Comparison of ENCODE assay signal across 15 cellular contexts in genomic region chr3:15903164-15903563, GRCh38.
DNase-seq lines count a peak whose midpoint lies in the region; ATAC-seq and TF ChIP-seq lines count a peak whose summit lies in the region.
"Had no signal": no experiment of that assay in that cellular context is flagged by ENCODE, and none has a peak within 500 bp of the region (broad histone marks: within the 10 kb centered on the region; RNA-seq: fewer than 3 reads in every experiment).

No MANE protein-coding gene starts in this region.

- no peak overlapping the region for H2AK5ac ChIP-seq in IMR-90 (ENCODE audit: low read depth, low read length)

- H3K36me3 ChIP-seq in IMR-90 (ENCODE audit: control insufficient read depth, insufficient read depth, low read length) (no peaks in the 10 kb centered on the region), tibial artery (no peaks in the 10 kb centered on the region)

- DNase-seq in IMR-90 (peak; percentile 19), coronary artery (ENCODE audit: low spot score) (no peak), medulla oblongata (ENCODE audit: extremely low spot score) (peak; percentile 44), tibial artery (peak; percentile 79 to 89), GM10266 (ENCODE audit: extremely low spot score) (no peak), NCI-H1694 treated with DMSO at 0.1 percent for 48 hours (lab: John Stamatoyannopoulos, UW) (no peak)
- DNase-seq in NK-92 treated with Interleukin-12 subunit alpha and Interleukin-12 subunit beta, amount 100 ng/mL, for 24 hours (lab: John Stamatoyannopoulos, UW) = no peak
- DNase-seq: activated CD8-positive, alpha-beta memory T cell treated with anti-CD3 and anti-CD28 coated beads, Interleukin-2, amount 50 U/mL, for 48 hours; activated naive CD8-positive, alpha-beta T cell treated with anti-CD3 and anti-CD28 coated beads, Interleukin-2, amount 10 ng/mL, durations not matched to agents 7 days and 5 days; effector CD4-positive, alpha-beta T cell; NCI-H1092; NCI-H524; SHP77 had no signal

- no TSS peak for BruUV-seq in IMR-90 (replicated peaks; lab: Mats Ljungman, UMichigan)

- TF ChIP-seq CTCF in IMR-90 (conservative IDR thresholded peaks at IDR 0.05; ENCODE audit: low read depth, low read length) (no peak), coronary artery (IDR thresholded peaks at IDR 0.05) (no peak), tibial artery (IDR thresholded peaks at IDR 0.05) (no peak), GM10266 (IDR thresholded peaks at IDR 0.05; ENCODE audit: control insufficient read depth, insufficient read depth, low read depth, missing control alignments) (no peak)

- no peak overlapping the region for H3K56ac ChIP-seq in IMR-90 (ENCODE audit: extremely low read depth, insufficient read depth, low read length)

- no peak overlapping the region for H2BK15ac ChIP-seq in IMR-90 (ENCODE audit: low read depth, low read length)

- no peak overlapping the region for H3K4ac ChIP-seq in IMR-90 (ENCODE audit: low read depth, low read length)

- H3K4me2 ChIP-seq in IMR-90 (ENCODE audit: low read depth, low read length) = no peak overlapping the region
- H3K4me2 ChIP-seq: smooth muscle cell had no signal

- no peaks in the 10 kb centered on the region for H3K79me1 ChIP-seq in IMR-90 (ENCODE audit: low read depth in 1 of 2, low read length in 2 of 2)

- in situ Hi-C loops in IMR-90 (cut with MboI; ENCODE audit: low sequenced_read_pairs) = no loop called here

- no peaks in the 10 kb centered on the region for H3K9me3 ChIP-seq in IMR-90 (ENCODE audit: control insufficient read depth, insufficient read depth, low read length)
- no peaks in the 10 kb centered on the region for H3K9me3 ChIP-seq in tibial artery

- H3K23ac ChIP-seq in IMR-90 (ENCODE audit: low read depth, low read length) = no peak overlapping the region

- no peaks in the 10 kb centered on the region for H3K9me1 ChIP-seq in IMR-90 (ENCODE audit: insufficient read depth, low read length)

- H4K20me1 ChIP-seq in IMR-90 (ENCODE audit: insufficient read depth, low read length) = no peaks in the 10 kb centered on the region

- dilution Hi-C loops in IMR-90 (cut with HindIII; ENCODE audit: low sequenced_read_pairs, unreplicated experiment) = no loop called here

- no peak overlapping the region for H2BK120ac ChIP-seq in IMR-90 (ENCODE audit: low read depth, low read length)

- TF ChIP-seq RAD21 in IMR-90 (IDR thresholded peaks at IDR 0.05; ENCODE audit: low read length) = no peak

- H3K14ac ChIP-seq in IMR-90 (replicated peaks; ENCODE audit: low read depth, low read length) = no peak overlapping the region

- no peak overlapping the region for H2BK20ac ChIP-seq in IMR-90 (ENCODE audit: low read depth, low read length)

- no CpG with 5 or more reads among the region's 3 CpGs for WGBS in IMR-90 (ENCODE audit: extremely low coverage in 2 of 2, insufficient read length in 1 of 2), 2 experiments

- H3K27ac ChIP-seq in IMR-90 (ENCODE audit: insufficient read depth, low read length) (no peak overlapping the region), coronary artery (peak overlapping the region; percentile 59 to 71), tibial artery (peak overlapping the region; percentile 68 to 81)

- H3K18ac ChIP-seq in IMR-90 (ENCODE audit: low read depth, low read length) = no peak overlapping the region

- no peak overlapping the region for H4K5ac ChIP-seq in IMR-90 (ENCODE audit: low read depth, low read length)

- no peak overlapping the region for H2AFZ ChIP-seq in IMR-90 (replicated peaks; ENCODE audit: low read length, poor library complexity)

- ATAC-seq in IMR-90 (ENCODE audit: low read depth) (peak; percentile 48; the same call in 1 of the 2 replicates), HG02973 (IDR thresholded peaks at IDR 0.05; ENCODE audit: unreplicated experiment) (no peak)

- intact Hi-C loops in IMR-90 (cut with micrococcal nuclease) (no loop called here), tibial artery (cut with DNase I; ENCODE audit: low total_unique reads) (no loop called here)

- no peak overlapping the region for H4K91ac ChIP-seq in IMR-90 (ENCODE audit: insufficient read depth, low read depth, low read length)

- H3K9ac ChIP-seq in IMR-90 (ENCODE audit: low read depth, low read length) = no peak overlapping the region

- H4K8ac ChIP-seq in IMR-90 (ENCODE audit: low read depth in 2 of 2, low read length in 2 of 2) = no peak overlapping the region

- no peak for TF ChIP-seq POLR2A in IMR-90 (IDR thresholded peaks at IDR 0.05; ENCODE audit: low read depth, low read length)

- H2AK9ac ChIP-seq in IMR-90 (replicated peaks; ENCODE audit: low read depth, low read length, poor library complexity) = no peak overlapping the region

- CTCF ChIA-PET in IMR-90 (lab: Yijun Ruan, JAX) = interaction anchor here (1.0 kb wide), 1 partner anchor 27 kb away, joined by 3 read pairs; no protein-coding TSS in a partner anchor

- no peak overlapping the region for H2BK5ac ChIP-seq in IMR-90 (ENCODE audit: low read depth, low read length, poor library complexity, severe bottlenecking)

- POLR2A ChIA-PET in IMR-90 (lab: Charles Lee; ENCODE audit: unreplicated experiment) = no interaction called here

- H3K4me1 ChIP-seq in IMR-90 (ENCODE audit: control insufficient read depth, insufficient read depth, low read length) = peaks cover 2% of the 10 kb centered on the region
- peaks cover 6 to 32% (median 23%) of the 10 kb centered on the region in 4 donors for H3K4me1 ChIP-seq in tibial artery

- H3K4me3 ChIP-seq in IMR-90 (ENCODE audit: insufficient read depth, low read depth, low read length) (no peak overlapping the region), coronary artery (no peak overlapping the region), tibial artery (no peak overlapping the region)
- H3K4me3 ChIP-seq: smooth muscle cell had no signal

- H3K27me3 ChIP-seq in IMR-90 (ENCODE audit: control insufficient read depth, insufficient read depth, low read length) = no peaks in the 10 kb centered on the region
- no peaks in the 10 kb centered on the region for H3K27me3 ChIP-seq in tibial artery

TF ChIP-seq in IMR-90, 13 proteins besides CTCF, POLR2A, EP300 and RAD21:
- no peak for TF ChIP-seq RFX5 (IDR thresholded peaks at IDR 0.05; ENCODE audit: low read depth, low read length)
- TF ChIP-seq CEBPB (IDR thresholded peaks at IDR 0.05; ENCODE audit: low read depth, low read length) = no peak
- TF ChIP-seq RCOR1 (IDR thresholded peaks at IDR 0.05; ENCODE audit: insufficient replicate concordance, low read length) = no peak
- TF ChIP-seq BHLHE40 (IDR thresholded peaks at IDR 0.05; ENCODE audit: low read depth, low read length) = no peak
- TF ChIP-seq ELK1 (IDR thresholded peaks at IDR 0.05; ENCODE audit: borderline replicate concordance, low read depth, low read length) = no peak
- TF ChIP-seq NFE2L2 (IDR thresholded peaks at IDR 0.05; ENCODE audit: low read depth, low read length) = no peak
- TF ChIP-seq USF2 (IDR thresholded peaks at IDR 0.05; ENCODE audit: low read depth, low read length) = no peak

Comparison
In these comparisons a context has a peak if more than half of its experiments do, and no peak if none do; other contexts are left out.
1. DNase-seq: peak in IMR-90 (single experiment), medulla oblongata (single experiment) and tibial artery (2 of 2); none in coronary artery (single experiment), NK-92 treated with Interleukin-12 subunit alpha and Interleukin-12 subunit beta, amount 100 ng/mL, for 24 hours (single experiment), GM10266 (single experiment) and NCI-H1694 treated with DMSO at 0.1 percent for 48 hours (single experiment).